ENCODE assay signal across 20 cellular contexts in the genomic region with DNA sequence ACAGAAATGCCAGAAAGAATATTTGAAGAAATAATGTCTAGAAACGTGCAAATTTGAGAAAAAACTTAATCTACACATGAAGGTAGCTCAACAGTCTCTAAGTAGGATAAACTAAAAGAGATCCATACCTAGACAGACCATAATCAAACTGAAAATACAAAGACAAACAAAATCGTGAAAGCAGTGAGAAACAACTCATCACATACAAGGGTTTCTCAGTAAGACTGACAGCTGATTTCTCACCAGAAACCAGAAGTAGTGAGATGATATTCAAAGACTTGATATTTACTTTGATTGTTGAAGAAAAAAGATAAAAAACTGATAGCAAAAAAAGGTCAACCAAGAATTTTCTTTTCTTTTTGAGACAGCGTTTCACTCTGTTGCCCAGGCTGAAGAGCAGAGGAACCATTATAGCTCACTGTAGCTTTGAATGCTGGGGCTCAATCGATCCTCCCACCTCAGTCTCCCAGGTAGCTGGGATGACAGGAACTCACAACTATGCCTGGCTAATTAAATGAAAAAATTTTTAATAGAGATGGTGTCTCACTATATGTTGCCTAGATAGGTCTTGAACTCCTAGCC.
"Had no signal": no experiment of that assay in that cellular context is flagged by ENCODE, and none has a peak within 500 bp of the region (broad histone marks: within the 10 kb centered on the region; RNA-seq: fewer than 3 reads in every experiment).

No MANE protein-coding gene starts in this region.

- H3K4me3 Mint-ChIP-seq: activated CD4-positive, alpha-beta T cell treated with anti-CD3 and anti-CD28 coated beads, Interleukin-2, amount 10 ng/mL, durations not matched to agents 24 days and 14 days; immature natural killer cell; nephron progenitor cell; stimulated activated memory B cell treated with anti-CD40 and anti-IgM and Interleukin-4, amounts not matched to agents 10 μg/mL and 1 μg/mL and 100 μg/mL, for 72 hours had no signal

- H3K27ac Mint-ChIP-seq: activated CD4-positive, alpha-beta T cell treated with anti-CD3 and anti-CD28 coated beads, Interleukin-2, amount 10 ng/mL, durations not matched to agents 24 days and 14 days; immature natural killer cell; nephron progenitor cell; progenitor cell of endocrine pancreas; stimulated activated memory B cell treated with anti-CD40 and anti-IgM and Interleukin-4, amounts not matched to agents 10 μg/mL and 1 μg/mL and 100 μg/mL, for 72 hours had no signal

- ATAC-seq: foreskin keratinocyte; heart left ventricle; left colon; right lobe of liver; stimulated activated memory B cell treated with anti-CD40 and anti-IgM and Interleukin-4, amounts not matched to agents 10 μg/mL and 1 μg/mL and 100 μg/mL, for 72 hours had no signal

- FAIRE-seq: kidney had no signal

- H3K27me3 Mint-ChIP-seq: activated CD4-positive, alpha-beta T cell treated with anti-CD3 and anti-CD28 coated beads, Interleukin-2, amount 10 ng/mL, durations not matched to agents 24 days and 14 days; naive B cell; progenitor cell of endocrine pancreas; stimulated activated memory B cell treated with anti-CD40 and anti-IgM and Interleukin-4, amounts not matched to agents 10 μg/mL and 1 μg/mL and 100 μg/mL, for 72 hours had no signal

- DNase-seq: activated CD4-positive, alpha-beta T cell treated with anti-CD3 and anti-CD28 coated beads, Interleukin-2, amount 10 ng/mL, durations not matched to agents 24 days and 14 days; activated CD4-positive, CD25-positive, alpha-beta regulatory T cell; activated CD8-positive, alpha-beta memory T cell treated with anti-CD3 and anti-CD28 coated beads for 24 hours; activated gamma-delta T cell; amygdala; caudate nucleus; foreskin keratinocyte; heart left ventricle; hypothalamus; immature natural killer cell; kidney; left colon; mammary epithelial cell; naive B cell; nephron progenitor cell; ovary; right lobe of liver; stimulated activated CD4-positive, alpha-beta T cell treated with anti-CD3 and anti-CD28 coated beads, Interleukin-4, amount 100 ng/mL, for 1 hour had no signal
